In genomic region chr4:77203380-77204197, GRCh38 we compare ENCODE assay signal across 8 cellular contexts. TPM values are rescaled to one million over a fixed set of nuclear protein-coding genes. Genes with fewer than 3 reads are reported as not detected.
DNase-seq lines count a peak whose midpoint lies in the region; ATAC-seq and TF ChIP-seq lines count a peak whose summit lies in the region.

No MANE protein-coding gene starts in this region.

- POLR2A ChIA-PET in PC-3 (lab: Charles Lee; ENCODE audit: unreplicated experiment), result no interaction called here

- H3K9ac ChIP-seq in PC-3 (ENCODE audit: low read length), result no peak overlapping the region; the same call in 1 of the 2 replicates

- peak; percentile 53 for ATAC-seq in GM18861 (IDR thresholded peaks at IDR 0.05; ENCODE audit: unreplicated experiment)
- peak; percentile 72 for ATAC-seq in HG03565 (IDR thresholded peaks at IDR 0.05; ENCODE audit: unreplicated experiment)
- ATAC-seq in PC-3, result peak; percentile 42
- ATAC-seq in thoracic aorta (ENCODE audit: insufficient number of reproducible peaks, low FRiP score, low read depth), result peak; percentile 91

- DNase-seq in AG09319 (ENCODE audit: extremely low read depth, low read depth) (peak; percentile 56), PC-3 (peak; percentile 79), fibroblast of the aortic adventitia (ENCODE audit: low read depth) (peak; percentile 84), non-pigmented ciliary epithelial cell (ENCODE audit: low read depth) (peak; percentile 18), thoracic aorta (ENCODE audit: low spot score) (peak; percentile 20)
- peak; percentile 47 for DNase-seq in activated T-helper 1 cell treated with anti-CD3 and anti-CD28 coated beads, Interleukin-12 subunit alpha, Interleukin-12 subunit beta, Interleukin-2, Interleukin-4 antibody, amounts not matched to agents 30 ng/mL and 10 ng/mL and 1 ng/mL, durations not matched to agents 14 hours and 24 hours and 36 hours (ENCODE audit: low spot score)

- H3K27ac Mint-ChIP-seq in activated T-helper 1 cell treated with anti-CD3 and anti-CD28 coated beads, Interleukin-12 subunit alpha, Interleukin-12 subunit beta, Interleukin-2, Interleukin-4 antibody, amounts not matched to agents 30 ng/mL and 10 ng/mL and 1 ng/mL, durations not matched to agents 14 hours and 24 hours and 36 hours, result no peak overlapping the region

- H3K27ac ChIP-seq in PC-3 (ENCODE audit: low read length), result peak overlapping the region; percentile 98
- H3K27ac ChIP-seq in thoracic aorta, result no peak overlapping the region

- H3K4me3 ChIP-seq in PC-3 (ENCODE audit: low read length) (no peak overlapping the region), fibroblast of the aortic adventitia (ENCODE audit: low read depth, low read length) (no peak overlapping the region), thoracic aorta (no peak overlapping the region)

- H2AFZ ChIP-seq in PC-3 (ENCODE audit: low read length), result peak overlapping the region; percentile 47

- no peaks in the 10 kb centered on the region for H3K9me2 ChIP-seq in PC-3 (replicated peaks; ENCODE audit: low read length)

- H3K36me3 Mint-ChIP-seq in activated T-helper 1 cell treated with anti-CD3 and anti-CD28 coated beads, Interleukin-12 subunit alpha, Interleukin-12 subunit beta, Interleukin-2, Interleukin-4 antibody, amounts not matched to agents 30 ng/mL and 10 ng/mL and 1 ng/mL, durations not matched to agents 14 hours and 24 hours and 36 hours (ENCODE audit: low read depth), result no peaks in the 10 kb centered on the region

- no peaks in the 10 kb centered on the region for H3K9me3 Mint-ChIP-seq in activated T-helper 1 cell treated with anti-CD3 and anti-CD28 coated beads, Interleukin-12 subunit alpha, Interleukin-12 subunit beta, Interleukin-2, Interleukin-4 antibody, amounts not matched to agents 30 ng/mL and 10 ng/mL and 1 ng/mL, durations not matched to agents 14 hours and 24 hours and 36 hours

- BruUV-seq in PC-3 (replicated peaks; lab: Mats Ljungman, UMichigan), result no TSS peak

- H3K27me3 ChIP-seq in PC-3 (ENCODE audit: low read length) (no peaks in the 10 kb centered on the region), thoracic aorta (replicated peaks; ENCODE audit: insufficient read depth) (no peaks in the 10 kb centered on the region)

- CTCF ChIA-PET in PC-3 (lab: Charles Lee), result interaction anchor here (0.7 to 1.4 kb wide), 5 partner anchors 83 to 157 kb away, joined by 3 to 7 read pairs (median 6); no protein-coding TSS in a partner anchor

- H3F3A ChIP-seq in PC-3 (ENCODE audit: low read length, unreplicated experiment), result no peaks in the 10 kb centered on the region

- intact Hi-C loops in PC-3 (cut with micrococcal nuclease), result loop anchor here (1.0 to 2.0 kb wide), 3 partner anchors 45 to 157 kb away; no protein-coding TSS in a partner anchor
- intact Hi-C loops in activated T-helper 1 cell treated with anti-CD3 and anti-CD28 coated beads, Interleukin-12 subunit alpha, Interleukin-12 subunit beta, Interleukin-2, Interleukin-4 antibody, amounts not matched to agents 30 ng/mL and 10 ng/mL and 1 ng/mL, durations not matched to agents 14 hours and 24 hours and 36 hours (cut with micrococcal nuclease), result loop anchor here (1.0 to 5.0 kb wide), 7 partner anchors 47 to 772 kb away; partner anchors contain the start of genes CCNG2 and SEPTIN11

- H3K4me1 Mint-ChIP-seq in activated T-helper 1 cell treated with anti-CD3 and anti-CD28 coated beads, Interleukin-12 subunit alpha, Interleukin-12 subunit beta, Interleukin-2, Interleukin-4 antibody, amounts not matched to agents 30 ng/mL and 10 ng/mL and 1 ng/mL, durations not matched to agents 14 hours and 24 hours and 36 hours (ENCODE audit: low read depth), result peaks cover 13% of the 10 kb centered on the region

- H3K4me2 ChIP-seq in PC-3 (ENCODE audit: low read length), result peak overlapping the region; percentile 78

- H3K36me3 ChIP-seq in PC-3 (ENCODE audit: low read depth, low read length) (no peaks in the 10 kb centered on the region), thoracic aorta (no peaks in the 10 kb centered on the region)

- H3K9me3 ChIP-seq in PC-3 (ENCODE audit: low read length) (no peaks in the 10 kb centered on the region), thoracic aorta (no peaks in the 10 kb centered on the region)

- H4K20me1 ChIP-seq in PC-3 (ENCODE audit: low read length), result no peaks in the 10 kb centered on the region

- H3K27me3 Mint-ChIP-seq in activated T-helper 1 cell treated with anti-CD3 and anti-CD28 coated beads, Interleukin-12 subunit alpha, Interleukin-12 subunit beta, Interleukin-2, Interleukin-4 antibody, amounts not matched to agents 30 ng/mL and 10 ng/mL and 1 ng/mL, durations not matched to agents 14 hours and 24 hours and 36 hours (ENCODE audit: insufficient read depth), result peaks cover 15% of the 10 kb centered on the region

- TF ChIP-seq CTCF in AG09319 (IDR thresholded peaks at IDR 0.05; ENCODE audit: low read depth, low read length) (peak; percentile 76), PC-3 (conservative IDR thresholded peaks at IDR 0.05; ENCODE audit: low read depth, low read length) (peak; percentile 80), fibroblast of the aortic adventitia (IDR thresholded peaks at IDR 0.05; ENCODE audit: insufficient read depth, low read length) (peak; percentile 73), thoracic aorta (IDR thresholded peaks at IDR 0.05) (peak; percentile 67)

- H3K4me1 ChIP-seq in PC-3 (ENCODE audit: insufficient read depth, low read length) (peaks cover 32% of the 10 kb centered on the region), thoracic aorta (ENCODE audit: control insufficient read depth in 1 of 2, low read depth in 2 of 2) (no peaks in the 10 kb centered on the region)

- no peaks in the 10 kb centered on the region for H3K79me2 ChIP-seq in PC-3 (ENCODE audit: low read length)

- H3K4me3 Mint-ChIP-seq in activated T-helper 1 cell treated with anti-CD3 and anti-CD28 coated beads, Interleukin-12 subunit alpha, Interleukin-12 subunit beta, Interleukin-2, Interleukin-4 antibody, amounts not matched to agents 30 ng/mL and 10 ng/mL and 1 ng/mL, durations not matched to agents 14 hours and 24 hours and 36 hours, result no peak overlapping the region

RNA-seq across cellular contexts. Expression of gene CCNG2, which starts 46.6 kb away (rescaled TPM):
- 7.7 and 8.0 TPM in 2 replicates for total RNA-seq in PC-3 (2014; rRNA removed)
- total RNA-seq in activated T-helper 1 cell treated with anti-CD3 and anti-CD28 coated beads, Interleukin-12 subunit alpha, Interleukin-12 subunit beta, Interleukin-2, Interleukin-4 antibody, amounts not matched to agents 30 ng/mL and 10 ng/mL and 1 ng/mL, durations not matched to agents 14 hours and 24 hours and 36 hours, result 7.8 and 8.3 TPM in 2 replicates
- 22.8 and 63.8 TPM in 2 replicates for total RNA-seq in fibroblast of the aortic adventitia (ENCODE audit: low replicate concordance)
- 10 to 100 TPM; 23.7 to 65.0 TPM for total RNA-seq in thoracic aorta

Comparison
In these comparisons a context has a peak if more than half of its experiments do, and no peak if none do; other contexts are left out.
1. DNase-seq: peak in every context shown above with its lines; median percentile 84 in fibroblast of the aortic adventitia; 79 in PC-3; 56 in AG09319; 47 in activated T-helper 1 cell treated with anti-CD3 and anti-CD28 coated beads, Interleukin-12 subunit alpha, Interleukin-12 subunit beta, Interleukin-2, Interleukin-4 antibody, amounts not matched to agents 30 ng/mL and 10 ng/mL and 1 ng/mL, durations not matched to agents 14 hours and 24 hours and 36 hours; 20 in thoracic aorta; 18 in non-pigmented ciliary epithelial cell.